In the genomic region with DNA sequence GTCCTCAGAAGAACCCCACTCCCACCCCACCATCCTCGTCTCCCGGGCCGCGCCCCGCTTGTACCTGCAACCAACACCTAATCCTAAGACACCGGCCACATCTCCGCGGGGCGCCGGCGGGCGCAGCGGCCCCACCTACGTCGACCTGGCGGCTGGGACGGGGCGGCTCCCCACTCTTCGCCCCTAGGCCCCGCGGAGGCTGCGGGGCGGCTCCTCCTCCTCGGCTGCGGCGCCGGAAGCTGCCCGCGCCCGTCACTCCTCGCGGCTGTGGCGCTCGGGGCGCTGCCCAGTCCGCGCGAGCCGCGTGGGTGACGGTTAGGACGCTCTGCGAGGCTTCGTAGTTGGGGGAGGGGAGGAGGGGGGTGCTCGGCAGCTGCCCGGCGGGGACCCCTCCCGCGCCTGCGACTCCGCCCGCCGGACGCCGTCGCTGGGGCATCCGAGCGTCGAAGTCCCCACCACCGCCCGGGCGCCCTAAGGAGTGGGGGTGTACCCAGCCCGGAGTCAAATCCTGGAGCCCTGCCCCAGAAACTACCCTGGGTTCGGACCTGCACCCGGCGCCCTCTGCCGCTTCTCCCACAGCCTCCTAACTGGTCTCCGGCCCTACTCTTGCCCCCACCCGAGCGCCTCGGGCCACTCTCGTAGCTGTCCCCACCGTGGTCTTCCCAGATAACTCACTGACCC, we compare ENCODE assay signal across 10 cellular contexts. TPM values are rescaled to one million over a fixed set of nuclear protein-coding genes. Genes with fewer than 3 reads are reported as not detected.
A peak's percentile ranks its signal among the peaks of the same experiment; 100 is the strongest.
DNase-seq lines count a peak whose midpoint lies in the region; ATAC-seq and TF ChIP-seq lines count a peak whose summit lies in the region.
"Had no signal": no experiment of that assay in that cellular context is flagged by ENCODE, and none has a peak within 500 bp of the region (broad histone marks: within the 10 kb centered on the region; RNA-seq: fewer than 3 reads in every experiment).

TSS of gene CCDC158 (minus strand) at position 241 of the 681 bp plus-strand sequence. CDS start 17,934 bp downstream, outside the sequence.

- 0 out of 2 replicates have a peak within 1 kb of the TSS, but pooled peaks have one; percentile 29 for H3K9ac ChIP-seq in IMR-90 (ENCODE audit: low read depth, low read length)
- peak within 1 kb of the TSS in 1 of 2 donors; percentile 18 for H3K9ac ChIP-seq in duodenal mucosa (ENCODE audit: low read depth in 1 of 2, low read length in 2 of 2)

- no peak within 1 kb of the TSS for H3K4ac ChIP-seq in IMR-90 (ENCODE audit: low read depth, low read length)

- H2BK5ac ChIP-seq in IMR-90 (ENCODE audit: low read depth, low read length, poor library complexity, severe bottlenecking) = no peak within 1 kb of the TSS

- H3K27ac ChIP-seq in IMR-90 (ENCODE audit: insufficient read depth, low read length) (no peak within 1 kb of the TSS), duodenal mucosa (ENCODE audit: low read depth, low read length) (no peak within 1 kb of the TSS)

- H3K9me3 Mint-ChIP-seq in naive thymus-derived CD8-positive, alpha-beta T cell = no peaks in the 10 kb centered on the region

- no peak within 1 kb of the TSS for H3K27ac Mint-ChIP-seq in naive thymus-derived CD8-positive, alpha-beta T cell
- H3K27ac Mint-ChIP-seq: brain had no signal

- dilution Hi-C loops in IMR-90 (cut with HindIII; ENCODE audit: low sequenced_read_pairs, unreplicated experiment) = no loop called here

- H3K4me3 ChIP-seq in AG09309 (ENCODE audit: control insufficient read depth, low read depth, low read length) = peak within 1 kb of the TSS; percentile 46
- H3K4me3 ChIP-seq in IMR-90 (ENCODE audit: insufficient read depth, low read depth, low read length) = peak within 1 kb of the TSS; percentile 52
- peak within 1 kb of the TSS; percentile 55 to 57 for H3K4me3 ChIP-seq in duodenal mucosa (ENCODE audit: low read depth in 1 of 2, low read length in 2 of 2)
- H3K4me3 ChIP-seq: GM12878 had no signal

- no peak within 1 kb of the TSS for H2AK9ac ChIP-seq in IMR-90 (replicated peaks; ENCODE audit: low read depth, low read length, poor library complexity)

- no TSS peak for BruUV-seq in IMR-90 (replicated peaks; lab: Mats Ljungman, UMichigan)

- POLR2A ChIA-PET in IMR-90 (lab: Charles Lee; ENCODE audit: unreplicated experiment) = interaction anchor here (0.7 kb wide), 1 partner anchor 84 kb away, joined by 3 read pairs; no protein-coding TSS in a partner anchor
- POLR2A ChIA-PET in naive thymus-derived CD8-positive, alpha-beta T cell (lab: Charles Lee) = interaction anchor here (0.7 kb wide), 1 partner anchor 527 kb away, joined by 5 read pairs; no protein-coding TSS in a partner anchor

- H3K27me3 Mint-ChIP-seq in naive thymus-derived CD8-positive, alpha-beta T cell = peaks cover 13 to 41% (median 32%) of the 10 kb centered on the region in 5 donors

- H3K9me3 ChIP-seq in IMR-90 (ENCODE audit: control insufficient read depth, insufficient read depth, low read length) (no peaks in the 10 kb centered on the region; the same call in 1 of the 2 replicates), duodenal mucosa (ENCODE audit: control insufficient read depth in 1 of 2, low read length in 2 of 2) (no peaks in the 10 kb centered on the region)

- no peak for TF ChIP-seq CTCF in AG09309 (IDR thresholded peaks at IDR 0.05; ENCODE audit: control insufficient read depth, insufficient read depth, low read depth, low read length, missing control alignments)
- TF ChIP-seq CTCF in IMR-90 (conservative IDR thresholded peaks at IDR 0.05; ENCODE audit: low read depth, low read length) = no peak

- H3K27me3 ChIP-seq in IMR-90 (ENCODE audit: control insufficient read depth, insufficient read depth, low read length) (peaks cover 48% of the 10 kb centered on the region), duodenal mucosa (ENCODE audit: control insufficient read depth in 1 of 2, insufficient read depth in 2 of 2, low read length in 2 of 2) (no peaks in the 10 kb centered on the region)

- no peak within 1 kb of the TSS for H2BK15ac ChIP-seq in IMR-90 (ENCODE audit: low read depth, low read length)

- no peak within 1 kb of the TSS for H3K23ac ChIP-seq in IMR-90 (ENCODE audit: low read depth, low read length)

- peak within 1 kb of the TSS; percentile 65 to 79 (median 77) for H3K4me3 Mint-ChIP-seq in naive thymus-derived CD8-positive, alpha-beta T cell
- H3K4me3 Mint-ChIP-seq: brain had no signal

- intact Hi-C loops in IMR-90 (cut with micrococcal nuclease) = no loop called here

- no peaks in the 10 kb centered on the region for H4K20me1 ChIP-seq in IMR-90 (ENCODE audit: insufficient read depth, low read length)

- no peak within 1 kb of the TSS for H4K8ac ChIP-seq in IMR-90 (ENCODE audit: low read depth in 2 of 2, low read length in 2 of 2)

- TF ChIP-seq POLR2A in IMR-90 (IDR thresholded peaks at IDR 0.05; ENCODE audit: low read depth, low read length) = no peak

- H3K4me2 ChIP-seq in IMR-90 (ENCODE audit: low read depth, low read length) = peak within 1 kb of the TSS; percentile 90

- H4K91ac ChIP-seq in IMR-90 (ENCODE audit: insufficient read depth, low read depth, low read length) = no peak within 1 kb of the TSS

- H3K36me3 ChIP-seq in IMR-90 (ENCODE audit: control insufficient read depth, insufficient read depth, low read length) (no peaks in the 10 kb centered on the region), duodenal mucosa (ENCODE audit: control insufficient read depth in 1 of 2, insufficient read depth in 2 of 2, low read length in 2 of 2) (no peaks in the 10 kb centered on the region)

- no peak within 1 kb of the TSS; the same call in 1 of the 2 replicates for H4K5ac ChIP-seq in IMR-90 (ENCODE audit: low read depth, low read length)

- H3K79me1 ChIP-seq in IMR-90 (ENCODE audit: low read depth in 1 of 2, low read length in 2 of 2) = no peaks in the 10 kb centered on the region

- H3K9me1 ChIP-seq in IMR-90 (ENCODE audit: insufficient read depth, low read length) = no peaks in the 10 kb centered on the region

- in situ Hi-C loops in IMR-90 (cut with MboI; ENCODE audit: low sequenced_read_pairs) = no loop called here
- in situ Hi-C loops in KBM-7 (cut with MboI; ENCODE audit: low pct_unique_long_range_greater_than_20kb, low sequenced_read_pairs) = no loop called here

- H3K4me1 ChIP-seq in IMR-90 (ENCODE audit: control insufficient read depth, insufficient read depth, low read length) (no peaks in the 10 kb centered on the region), duodenal mucosa (ENCODE audit: control insufficient read depth in 1 of 2, insufficient read depth in 2 of 2, low read length in 2 of 2) (no peaks in the 10 kb centered on the region)

- H2AK5ac ChIP-seq in IMR-90 (ENCODE audit: low read depth, low read length) = no peak within 1 kb of the TSS

- CTCF ChIA-PET in IMR-90 (lab: Yijun Ruan, JAX) = interaction anchor here (0.6 kb wide), 1 partner anchor 96 kb away, joined by 4 read pairs; no protein-coding TSS in a partner anchor

- peak within 1 kb of the TSS; percentile 87 for H2AFZ ChIP-seq in IMR-90 (replicated peaks; ENCODE audit: low read length, poor library complexity)

- DNase-seq in AG09309 (ENCODE audit: low read depth) (no peak), IMR-90 (no peak), DMS153 treated with DMSO at 0.1 percent for 48 hours (lab: John Stamatoyannopoulos, UW; ENCODE audit: unreplicated experiment) (no peak), DMS114 treated with DMSO at 0.1 percent for 48 hours (lab: John Stamatoyannopoulos, UW; ENCODE audit: unreplicated experiment) (no peak), KBM-7 (no peak)
- DNase-seq in naive thymus-derived CD8-positive, alpha-beta T cell = peak in 4 of 10 donors; percentile 2 to 14 (median 7)

- no peak for TF ChIP-seq RAD21 in IMR-90 (IDR thresholded peaks at IDR 0.05; ENCODE audit: low read length)

- WGBS in IMR-90 (ENCODE audit: extremely low coverage in 2 of 2, insufficient read length in 1 of 2), 2 experiments = 18% methylated on average over 18 of the region's 73 CpGs; no CpG with 5 or more reads in 1 of the 2 experiments

- peaks cover 7 to 14% (median 8%) of the 10 kb centered on the region in 4 donors for H3K4me1 Mint-ChIP-seq in naive thymus-derived CD8-positive, alpha-beta T cell
- H3K4me1 Mint-ChIP-seq: brain had no signal

- H3K56ac ChIP-seq in IMR-90 (ENCODE audit: extremely low read depth, insufficient read depth, low read length) = no peak within 1 kb of the TSS

- ATAC-seq in IMR-90 (ENCODE audit: low read depth) (peak; percentile 88), GM18867 (IDR thresholded peaks at IDR 0.05; ENCODE audit: unreplicated experiment) (no peak)
- peak; percentile 75 to 80 for ATAC-seq in naive thymus-derived CD8-positive, alpha-beta T cell
- ATAC-seq: GM12878 had no signal

- H3K36me3 Mint-ChIP-seq in naive thymus-derived CD8-positive, alpha-beta T cell = no peaks in the 10 kb centered on the region
- H3K36me3 Mint-ChIP-seq: brain had no signal

- no peak within 1 kb of the TSS for H2BK120ac ChIP-seq in IMR-90 (ENCODE audit: low read depth, low read length)

- no peak within 1 kb of the TSS for H3K14ac ChIP-seq in IMR-90 (replicated peaks; ENCODE audit: low read depth, low read length)

- no peak within 1 kb of the TSS for H2BK20ac ChIP-seq in IMR-90 (ENCODE audit: low read depth, low read length)

- no peak within 1 kb of the TSS for H3K18ac ChIP-seq in IMR-90 (ENCODE audit: low read depth, low read length)

TF ChIP-seq in IMR-90, 13 proteins besides CTCF, POLR2A, EP300 and RAD21 (continues in another document):
- TF ChIP-seq CEBPB (IDR thresholded peaks at IDR 0.05; ENCODE audit: low read depth, low read length) = no peak
- TF ChIP-seq RFX5 (IDR thresholded peaks at IDR 0.05; ENCODE audit: low read depth, low read length) = no peak
- no peak for TF ChIP-seq RCOR1 (IDR thresholded peaks at IDR 0.05; ENCODE audit: insufficient replicate concordance, low read length)
- no peak for TF ChIP-seq CHD1 (IDR thresholded peaks at IDR 0.05; ENCODE audit: low read depth, low read length)
- no peak for TF ChIP-seq MAFK (IDR thresholded peaks at IDR 0.05; ENCODE audit: low read depth, low read length)
- TF ChIP-seq NFE2L2 (IDR thresholded peaks at IDR 0.05; ENCODE audit: low read depth, low read length) = no peak
- TF ChIP-seq MXI1 (IDR thresholded peaks at IDR 0.05; ENCODE audit: borderline replicate concordance, low read depth, low read length) = no peak
- TF ChIP-seq FOS (IDR thresholded peaks at IDR 0.05; ENCODE audit: low read depth, low read length) = no peak
- TF ChIP-seq, protein P1, sequence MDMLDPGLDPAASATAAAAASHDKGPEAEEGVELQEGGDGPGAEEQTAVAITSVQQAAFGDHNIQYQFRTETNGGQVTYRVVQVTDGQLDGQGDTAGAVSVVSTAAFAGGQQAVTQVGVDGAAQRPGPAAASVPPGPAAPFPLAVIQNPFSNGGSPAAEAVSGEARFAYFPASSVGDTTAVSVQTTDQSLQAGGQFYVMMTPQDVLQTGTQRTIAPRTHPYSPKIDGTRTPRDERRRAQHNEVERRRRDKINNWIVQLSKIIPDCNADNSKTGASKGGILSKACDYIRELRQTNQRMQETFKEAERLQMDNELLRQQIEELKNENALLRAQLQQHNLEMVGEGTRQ (IDR thresholded peaks at IDR 0.05; ENCODE audit: low read depth, low read length) = no peak

RNA-seq across cellular contexts. Expression of gene CCDC158, which starts in this region (rescaled TPM):
- total RNA-seq in IMR-90 (2012; rRNA removed) = not detected in 2 replicates
- not detected in 2 replicates for polyA plus RNA-seq in IMR-90 (2012; rRNA removed)
- not detected in 2 replicates for polyA plus RNA-seq in IMR-90 (2012; cell fraction: cytosol; rRNA removed)
- not detected in 2 replicates for polyA plus RNA-seq in IMR-90 (2012; cell fraction: nucleus; rRNA removed; ENCODE audit: low replicate concordance)
- not detected for total RNA-seq in naive thymus-derived CD8-positive, alpha-beta T cell
- not detected for polyA plus RNA-seq in naive thymus-derived CD8-positive, alpha-beta T cell
- total RNA-seq: GM12878 had no signal
- polyA plus RNA-seq: GM12878 had no signal

Comparison
In these comparisons a context has a peak if more than half of its experiments do, and no peak if none do; other contexts are left out.
1. Peak in ATAC-seq, H3K4me3 ChIP-seq, H3K9ac ChIP-seq and H3K4me2 ChIP-seq in IMR-90; RNA of the gene not detected or under 1 TPM.
2. Peak in ATAC-seq in naive thymus-derived CD8-positive, alpha-beta T cell; RNA of the gene not detected or under 1 TPM.